8 cellular contexts compared by ENCODE assay signal in the genomic region with DNA sequence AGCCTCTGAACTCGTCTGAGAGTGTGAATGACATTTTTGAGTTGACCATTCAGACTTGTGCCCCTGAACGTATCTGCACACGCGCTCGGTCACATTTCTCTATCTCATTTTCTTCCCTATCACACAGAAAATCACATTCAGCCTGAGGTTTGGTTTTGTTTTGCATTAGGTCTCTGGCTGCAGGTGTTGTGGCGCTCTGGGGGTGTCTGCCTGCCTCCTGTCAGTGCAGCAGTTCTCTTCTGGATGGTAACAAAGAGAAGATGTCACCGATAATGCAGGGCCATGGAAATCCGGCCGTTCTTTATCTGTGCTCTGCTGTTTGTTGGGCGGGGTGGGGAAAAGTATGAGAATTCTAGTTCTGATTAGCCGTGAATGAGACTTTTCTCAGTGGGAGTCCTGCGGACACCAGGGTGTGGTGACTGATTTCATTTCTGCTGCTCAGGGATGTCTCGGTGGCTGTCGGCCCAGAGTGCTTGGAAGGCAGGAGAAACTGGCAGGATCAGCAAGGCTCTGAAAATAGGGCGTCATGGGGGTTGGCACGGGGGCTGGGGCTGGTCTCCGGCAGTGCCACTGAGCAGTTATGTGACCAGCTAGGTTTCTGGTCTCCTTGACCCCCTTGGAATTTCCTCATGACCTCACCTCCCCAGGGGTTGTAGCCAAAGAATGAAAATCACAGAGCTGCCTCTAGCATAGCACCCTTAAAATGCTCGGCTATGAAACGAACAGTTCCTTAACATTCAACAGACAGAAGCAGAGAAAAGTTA. TPM values are rescaled to one million over a fixed set of nuclear protein-coding genes. Genes with fewer than 3 reads are reported as not detected.
DNase-seq lines count a peak whose midpoint lies in the region; ATAC-seq and TF ChIP-seq lines count a peak whose summit lies in the region.
"Had no signal": no experiment of that assay in that cellular context is flagged by ENCODE, and none has a peak within 500 bp of the region (broad histone marks: within the 10 kb centered on the region; RNA-seq: fewer than 3 reads in every experiment).

No MANE protein-coding gene starts in this region.

- no peaks in the 10 kb centered on the region for H3K27me3 ChIP-seq in upper lobe of right lung

- peak overlapping the region; percentile 92 for H3K27ac ChIP-seq in mesodermal cell (ENCODE audit: low read depth, low read length, severe bottlenecking)
- H3K27ac ChIP-seq in upper lobe of right lung = peak overlapping the region; percentile 73

- H3K4me3 ChIP-seq in epithelial cell of proximal tubule (ENCODE audit: low read depth, low read length) (peak overlapping the region; percentile 33), mesodermal cell (ENCODE audit: extremely low read depth, insufficient read depth, low read length, poor library complexity, severe bottlenecking) (no peak overlapping the region), upper lobe of right lung (peak overlapping the region; percentile 21)

- peak; percentile 90 to 93 for DNase-seq in NCI-H526 (lab: John Stamatoyannopoulos, UW)
- DNase-seq in epithelial cell of proximal tubule (ENCODE audit: low read depth) = no peak
- peak; percentile 65 for DNase-seq in upper lobe of right lung
- no peak for DNase-seq in stimulated activated naive CD4-positive, alpha-beta T cell (lab: John Stamatoyannopoulos, UW)

- H3K4me1 ChIP-seq in mesodermal cell (ENCODE audit: control insufficient read depth, insufficient read depth, low read length, poor library complexity, severe bottlenecking) (peaks cover 63% of the 10 kb centered on the region), upper lobe of right lung (peaks cover 38% of the 10 kb centered on the region)

- WGBS in mesodermal cell (ENCODE audit: insufficient coverage in 2 of 2), 2 experiments = 50 to 55% methylated on average over 8 to 13 of the region's 19 CpGs

- H3K36me3 ChIP-seq in mesodermal cell (ENCODE audit: control insufficient read depth, insufficient read depth, low read length) = no peaks in the 10 kb centered on the region
- H3K36me3 ChIP-seq in upper lobe of right lung = no peaks in the 10 kb centered on the region

- ATAC-seq in upper lobe of right lung = peak; percentile 71
- ATAC-seq in HG02970 (IDR thresholded peaks at IDR 0.05; ENCODE audit: low FRiP score, unreplicated experiment) = no peak
- no peak for ATAC-seq in HG03159 (IDR thresholded peaks at IDR 0.05; ENCODE audit: unreplicated experiment)

- intact Hi-C loops in upper lobe of right lung (cut with DNase I) = no loop called here

- TF ChIP-seq CTCF in epithelial cell of proximal tubule (conservative IDR thresholded peaks at IDR 0.05; ENCODE audit: low read depth, low read length) = no peak
- TF ChIP-seq CTCF in upper lobe of right lung (IDR thresholded peaks at IDR 0.05) = no peak

- no peaks in the 10 kb centered on the region for H3K9me3 ChIP-seq in mesodermal cell (ENCODE audit: control insufficient read depth, low read length)
- no peaks in the 10 kb centered on the region for H3K9me3 ChIP-seq in upper lobe of right lung

RNA-seq across cellular contexts. Expression of gene RNF113B, which starts 5.1 kb away (rescaled TPM):
- total RNA-seq in epithelial cell of proximal tubule (not detected in 2 replicates), upper lobe of right lung (not detected)
- not detected for polyA plus RNA-seq in mesodermal cell (2013, experiment 1 of 2)
- polyA plus RNA-seq in mesodermal cell (2013, experiment 2 of 2) = not detected
- total RNA-seq: aorta had no signal
- polyA plus RNA-seq: aorta had no signal

RNA-seq across cellular contexts. Expression of gene FARP1, which starts 29.1 kb away (rescaled TPM):
- 75.7 and 97.0 TPM in 2 replicates for total RNA-seq in epithelial cell of proximal tubule
- 113 TPM for polyA plus RNA-seq in mesodermal cell (2013, experiment 1 of 2)
- 136 TPM for polyA plus RNA-seq in mesodermal cell (2013, experiment 2 of 2)
- 95.9 TPM for total RNA-seq in upper lobe of right lung

Comparison
In these comparisons a context has a peak if more than half of its experiments do, and no peak if none do; other contexts are left out.
1. DNase-seq: peak in NCI-H526 (2 of 2) and upper lobe of right lung (single experiment); none in epithelial cell of proximal tubule (single experiment) and stimulated activated naive CD4-positive, alpha-beta T cell (0 of 6).